21 cellular contexts compared by ENCODE assay signal in genomic region chr15:66919421-66919820, GRCh38.
DNase-seq lines count a peak whose midpoint lies in the region; ATAC-seq and TF ChIP-seq lines count a peak whose summit lies in the region.
"Had no signal": no experiment of that assay in that cellular context is flagged by ENCODE, and none has a peak within 500 bp of the region (broad histone marks: within the 10 kb centered on the region; RNA-seq: fewer than 3 reads in every experiment).

No MANE protein-coding gene starts in this region.

- dilution Hi-C loops in mammary epithelial cell (cut with HindIII; ENCODE audit: low sequenced_read_pairs): no loop called here

- H3K9me3 ChIP-seq in mammary epithelial cell (replicated peaks; ENCODE audit: insufficient read depth, low read length): peaks cover 15% of the 10 kb centered on the region
- peaks cover 0 to 18% (median 6%) of the 10 kb centered on the region in 4 donors for H3K9me3 ChIP-seq in stomach

- 16% methylated on average over 8 of the region's 8 CpGs for WGBS in mammary epithelial cell (ENCODE audit: low coverage, missing lambda C conversion rate)
- WGBS in stomach, 5 donors: 29 to 48% (median 37%) methylated on average over 8 of the region's 8 CpGs

- peak; percentile 41 for DNase-seq in DMS 273 (lab: John Stamatoyannopoulos, UW; ENCODE audit: unreplicated experiment)
- DNase-seq in DMS 273 treated with DMSO at 0.1 percent for 48 hours (lab: John Stamatoyannopoulos, UW): no peak
- no peak for DNase-seq in mammary epithelial cell
- peak; percentile 74 for DNase-seq in kidney tubule cell (ENCODE audit: low spot score)
- peak; percentile 40 for DNase-seq in stomach
- DNase-seq in omental fat pad (ENCODE audit: low spot score): no peak
- no peak for DNase-seq in GM19240 (ENCODE audit: insufficient read length, low spot score)
- DNase-seq in GOT3 (lab: John Stamatoyannopoulos, UW): no peak
- DNase-seq: activated CD8-positive, alpha-beta memory T cell treated with anti-CD3 and anti-CD28 coated beads, Interleukin-2, amount 50 U/mL, for 48 hours; aorta; CD4-positive, alpha-beta memory T cell; DMS153; MV-4-11; NCI-H146; NCI-H526 treated with DMSO at 0.1 percent for 48 hours; posterior cingulate gyrus; RPMI8226 had no signal

- H3K27ac ChIP-seq in mammary epithelial cell (ENCODE audit: insufficient read depth, low read depth, low read length): no peak overlapping the region
- no peak overlapping the region for H3K27ac ChIP-seq in stomach
- H3K27ac ChIP-seq: 22Rv1, KMS-11, skin epidermis had no signal

- H3K36me3 ChIP-seq in mammary epithelial cell (ENCODE audit: insufficient read depth, low read length): no peaks in the 10 kb centered on the region
- no peaks in the 10 kb centered on the region for H3K36me3 ChIP-seq in stomach

- no peak for ATAC-seq in omental fat pad (ENCODE audit: low FRiP score)
- ATAC-seq: activated naive CD4-positive, alpha-beta T cell treated with anti-CD3 and anti-CD28 coated beads, Interleukin-2, amount 50 U/mL, for 72 hours had no signal

- TF ChIP-seq POLR2A in stomach (IDR thresholded peaks at IDR 0.05): no peak

- TF ChIP-seq EP300 in stomach (IDR thresholded peaks at IDR 0.05): no peak

- in situ Hi-C loops in mammary epithelial cell (cut with MboI; ENCODE audit: low sequenced_read_pairs in 2 of 2): no loop called here

- H3K9ac ChIP-seq in mammary epithelial cell (ENCODE audit: insufficient read depth, low read length): no peak overlapping the region
- H3K9ac ChIP-seq: KMS-11 had no signal

- H3K27me3 ChIP-seq in mammary epithelial cell (ENCODE audit: insufficient read depth, low read length) (no peaks in the 10 kb centered on the region), stomach (no peaks in the 10 kb centered on the region)

- no peaks in the 10 kb centered on the region for H4K20me1 ChIP-seq in mammary epithelial cell (ENCODE audit: insufficient read depth, low read length)

- CTCF ChIA-PET in mammary epithelial cell (lab: Charles Lee; ENCODE audit: low non-redundant PET): no interaction called here

- no peaks in the 10 kb centered on the region for H3K79me2 ChIP-seq in mammary epithelial cell (ENCODE audit: insufficient read depth, low read length)

- no TSS peak for BruUV-seq in mammary epithelial cell (replicated peaks; lab: Mats Ljungman, UMichigan)

- H3K4me2 ChIP-seq in mammary epithelial cell (ENCODE audit: insufficient read depth, low read depth, low read length): no peak overlapping the region
- H3K4me2 ChIP-seq: KMS-11 had no signal

- no peaks in the 10 kb centered on the region for H3K4me1 ChIP-seq in mammary epithelial cell (ENCODE audit: insufficient read depth, low read length)
- H3K4me1 ChIP-seq in stomach: peaks cover 0 to 20% (median 11%) of the 10 kb centered on the region in 4 donors

- intact Hi-C loops in mammary epithelial cell (cut with micrococcal nuclease) (no loop called here), stomach (cut with DNase I; ENCODE audit: low total_unique reads) (no loop called here)

- peak overlapping the region; percentile 60 for H2AFZ ChIP-seq in mammary epithelial cell (ENCODE audit: low read depth, low read length)

- H3K4me3 ChIP-seq in mammary epithelial cell (replicated peaks in 1 of 3; ENCODE audit: insufficient read depth in 1 of 3, low read depth in 2 of 3, low read length in 3 of 3): no peak overlapping the region
- no peak overlapping the region for H3K4me3 ChIP-seq in stomach
- H3K4me3 ChIP-seq: skin epidermis had no signal

- TF ChIP-seq CTCF in mammary epithelial cell (conservative IDR thresholded peaks at IDR 0.05 in 1 of 2, IDR thresholded peaks at IDR 0.05 in 1 of 2; ENCODE audit: extremely low read depth in 1 of 2, insufficient read depth in 1 of 2, low read depth in 1 of 2, low read length in 2 of 2) (no peak), stomach (IDR thresholded peaks at IDR 0.05) (no peak), omental fat pad (IDR thresholded peaks at IDR 0.05) (no peak)

Comparison
In these comparisons a context has a peak if more than half of its experiments do, and no peak if none do; other contexts are left out.
1. DNase-seq: peak in DMS 273 (single experiment), kidney tubule cell (single experiment) and stomach (single experiment); none in DMS 273 treated with DMSO at 0.1 percent for 48 hours (single experiment), mammary epithelial cell (single experiment), omental fat pad (single experiment), GM19240 (single experiment) and GOT3 (single experiment).